1 cellular context compared by ENCODE assay signal in genomic region chr2:38603402-38604265, GRCh38.
A peak's percentile ranks its signal among the peaks of the same experiment; 100 is the strongest.
TF ChIP-seq lines count a peak whose summit lies in the region.

No MANE protein-coding gene starts in this region.

TF ChIP-seq in K562, 482 proteins besides CTCF, POLR2A, EP300 and RAD21 (continued from another document and continues in another):
- TF ChIP-seq, protein P1, sequence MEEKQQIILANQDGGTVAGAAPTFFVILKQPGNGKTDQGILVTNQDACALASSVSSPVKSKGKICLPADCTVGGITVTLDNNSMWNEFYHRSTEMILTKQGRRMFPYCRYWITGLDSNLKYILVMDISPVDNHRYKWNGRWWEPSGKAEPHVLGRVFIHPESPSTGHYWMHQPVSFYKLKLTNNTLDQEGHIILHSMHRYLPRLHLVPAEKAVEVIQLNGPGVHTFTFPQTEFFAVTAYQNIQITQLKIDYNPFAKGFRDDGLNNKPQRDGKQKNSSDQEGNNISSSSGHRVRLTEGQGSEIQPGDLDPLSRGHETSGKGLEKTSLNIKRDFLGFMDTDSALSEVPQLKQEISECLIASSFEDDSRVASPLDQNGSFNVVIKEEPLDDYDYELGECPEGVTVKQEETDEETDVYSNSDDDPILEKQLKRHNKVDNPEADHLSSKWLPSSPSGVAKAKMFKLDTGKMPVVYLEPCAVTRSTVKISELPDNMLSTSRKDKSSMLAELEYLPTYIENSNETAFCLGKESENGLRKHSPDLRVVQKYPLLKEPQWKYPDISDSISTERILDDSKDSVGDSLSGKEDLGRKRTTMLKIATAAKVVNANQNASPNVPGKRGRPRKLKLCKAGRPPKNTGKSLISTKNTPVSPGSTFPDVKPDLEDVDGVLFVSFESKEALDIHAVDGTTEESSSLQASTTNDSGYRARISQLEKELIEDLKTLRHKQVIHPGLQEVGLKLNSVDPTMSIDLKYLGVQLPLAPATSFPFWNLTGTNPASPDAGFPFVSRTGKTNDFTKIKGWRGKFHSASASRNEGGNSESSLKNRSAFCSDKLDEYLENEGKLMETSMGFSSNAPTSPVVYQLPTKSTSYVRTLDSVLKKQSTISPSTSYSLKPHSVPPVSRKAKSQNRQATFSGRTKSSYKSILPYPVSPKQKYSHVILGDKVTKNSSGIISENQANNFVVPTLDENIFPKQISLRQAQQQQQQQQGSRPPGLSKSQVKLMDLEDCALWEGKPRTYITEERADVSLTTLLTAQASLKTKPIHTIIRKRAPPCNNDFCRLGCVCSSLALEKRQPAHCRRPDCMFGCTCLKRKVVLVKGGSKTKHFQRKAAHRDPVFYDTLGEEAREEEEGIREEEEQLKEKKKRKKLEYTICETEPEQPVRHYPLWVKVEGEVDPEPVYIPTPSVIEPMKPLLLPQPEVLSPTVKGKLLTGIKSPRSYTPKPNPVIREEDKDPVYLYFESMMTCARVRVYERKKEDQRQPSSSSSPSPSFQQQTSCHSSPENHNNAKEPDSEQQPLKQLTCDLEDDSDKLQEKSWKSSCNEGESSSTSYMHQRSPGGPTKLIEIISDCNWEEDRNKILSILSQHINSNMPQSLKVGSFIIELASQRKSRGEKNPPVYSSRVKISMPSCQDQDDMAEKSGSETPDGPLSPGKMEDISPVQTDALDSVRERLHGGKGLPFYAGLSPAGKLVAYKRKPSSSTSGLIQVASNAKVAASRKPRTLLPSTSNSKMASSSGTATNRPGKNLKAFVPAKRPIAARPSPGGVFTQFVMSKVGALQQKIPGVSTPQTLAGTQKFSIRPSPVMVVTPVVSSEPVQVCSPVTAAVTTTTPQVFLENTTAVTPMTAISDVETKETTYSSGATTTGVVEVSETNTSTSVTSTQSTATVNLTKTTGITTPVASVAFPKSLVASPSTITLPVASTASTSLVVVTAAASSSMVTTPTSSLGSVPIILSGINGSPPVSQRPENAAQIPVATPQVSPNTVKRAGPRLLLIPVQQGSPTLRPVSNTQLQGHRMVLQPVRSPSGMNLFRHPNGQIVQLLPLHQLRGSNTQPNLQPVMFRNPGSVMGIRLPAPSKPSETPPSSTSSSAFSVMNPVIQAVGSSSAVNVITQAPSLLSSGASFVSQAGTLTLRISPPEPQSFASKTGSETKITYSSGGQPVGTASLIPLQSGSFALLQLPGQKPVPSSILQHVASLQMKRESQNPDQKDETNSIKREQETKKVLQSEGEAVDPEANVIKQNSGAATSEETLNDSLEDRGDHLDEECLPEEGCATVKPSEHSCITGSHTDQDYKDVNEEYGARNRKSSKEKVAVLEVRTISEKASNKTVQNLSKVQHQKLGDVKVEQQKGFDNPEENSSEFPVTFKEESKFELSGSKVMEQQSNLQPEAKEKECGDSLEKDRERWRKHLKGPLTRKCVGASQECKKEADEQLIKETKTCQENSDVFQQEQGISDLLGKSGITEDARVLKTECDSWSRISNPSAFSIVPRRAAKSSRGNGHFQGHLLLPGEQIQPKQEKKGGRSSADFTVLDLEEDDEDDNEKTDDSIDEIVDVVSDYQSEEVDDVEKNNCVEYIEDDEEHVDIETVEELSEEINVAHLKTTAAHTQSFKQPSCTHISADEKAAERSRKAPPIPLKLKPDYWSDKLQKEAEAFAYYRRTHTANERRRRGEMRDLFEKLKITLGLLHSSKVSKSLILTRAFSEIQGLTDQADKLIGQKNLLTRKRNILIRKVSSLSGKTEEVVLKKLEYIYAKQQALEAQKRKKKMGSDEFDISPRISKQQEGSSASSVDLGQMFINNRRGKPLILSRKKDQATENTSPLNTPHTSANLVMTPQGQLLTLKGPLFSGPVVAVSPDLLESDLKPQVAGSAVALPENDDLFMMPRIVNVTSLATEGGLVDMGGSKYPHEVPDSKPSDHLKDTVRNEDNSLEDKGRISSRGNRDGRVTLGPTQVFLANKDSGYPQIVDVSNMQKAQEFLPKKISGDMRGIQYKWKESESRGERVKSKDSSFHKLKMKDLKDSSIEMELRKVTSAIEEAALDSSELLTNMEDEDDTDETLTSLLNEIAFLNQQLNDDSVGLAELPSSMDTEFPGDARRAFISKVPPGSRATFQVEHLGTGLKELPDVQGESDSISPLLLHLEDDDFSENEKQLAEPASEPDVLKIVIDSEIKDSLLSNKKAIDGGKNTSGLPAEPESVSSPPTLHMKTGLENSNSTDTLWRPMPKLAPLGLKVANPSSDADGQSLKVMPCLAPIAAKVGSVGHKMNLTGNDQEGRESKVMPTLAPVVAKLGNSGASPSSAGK (IDR thresholded peaks at IDR 0.05): peak; percentile 91
- TF ChIP-seq ATF2 (CRISPR knock-in tag; IDR thresholded peaks at IDR 0.05): no peak
- no peak for TF ChIP-seq BHLHE40 (IDR thresholded peaks at IDR 0.05; ENCODE audit: low read length)
- TF ChIP-seq DIDO1 (tag; IDR thresholded peaks at IDR 0.05; ENCODE audit: low read depth): no peak
- TF ChIP-seq MITF (IDR thresholded peaks at IDR 0.05): no peak
- TF ChIP-seq, protein P2, sequence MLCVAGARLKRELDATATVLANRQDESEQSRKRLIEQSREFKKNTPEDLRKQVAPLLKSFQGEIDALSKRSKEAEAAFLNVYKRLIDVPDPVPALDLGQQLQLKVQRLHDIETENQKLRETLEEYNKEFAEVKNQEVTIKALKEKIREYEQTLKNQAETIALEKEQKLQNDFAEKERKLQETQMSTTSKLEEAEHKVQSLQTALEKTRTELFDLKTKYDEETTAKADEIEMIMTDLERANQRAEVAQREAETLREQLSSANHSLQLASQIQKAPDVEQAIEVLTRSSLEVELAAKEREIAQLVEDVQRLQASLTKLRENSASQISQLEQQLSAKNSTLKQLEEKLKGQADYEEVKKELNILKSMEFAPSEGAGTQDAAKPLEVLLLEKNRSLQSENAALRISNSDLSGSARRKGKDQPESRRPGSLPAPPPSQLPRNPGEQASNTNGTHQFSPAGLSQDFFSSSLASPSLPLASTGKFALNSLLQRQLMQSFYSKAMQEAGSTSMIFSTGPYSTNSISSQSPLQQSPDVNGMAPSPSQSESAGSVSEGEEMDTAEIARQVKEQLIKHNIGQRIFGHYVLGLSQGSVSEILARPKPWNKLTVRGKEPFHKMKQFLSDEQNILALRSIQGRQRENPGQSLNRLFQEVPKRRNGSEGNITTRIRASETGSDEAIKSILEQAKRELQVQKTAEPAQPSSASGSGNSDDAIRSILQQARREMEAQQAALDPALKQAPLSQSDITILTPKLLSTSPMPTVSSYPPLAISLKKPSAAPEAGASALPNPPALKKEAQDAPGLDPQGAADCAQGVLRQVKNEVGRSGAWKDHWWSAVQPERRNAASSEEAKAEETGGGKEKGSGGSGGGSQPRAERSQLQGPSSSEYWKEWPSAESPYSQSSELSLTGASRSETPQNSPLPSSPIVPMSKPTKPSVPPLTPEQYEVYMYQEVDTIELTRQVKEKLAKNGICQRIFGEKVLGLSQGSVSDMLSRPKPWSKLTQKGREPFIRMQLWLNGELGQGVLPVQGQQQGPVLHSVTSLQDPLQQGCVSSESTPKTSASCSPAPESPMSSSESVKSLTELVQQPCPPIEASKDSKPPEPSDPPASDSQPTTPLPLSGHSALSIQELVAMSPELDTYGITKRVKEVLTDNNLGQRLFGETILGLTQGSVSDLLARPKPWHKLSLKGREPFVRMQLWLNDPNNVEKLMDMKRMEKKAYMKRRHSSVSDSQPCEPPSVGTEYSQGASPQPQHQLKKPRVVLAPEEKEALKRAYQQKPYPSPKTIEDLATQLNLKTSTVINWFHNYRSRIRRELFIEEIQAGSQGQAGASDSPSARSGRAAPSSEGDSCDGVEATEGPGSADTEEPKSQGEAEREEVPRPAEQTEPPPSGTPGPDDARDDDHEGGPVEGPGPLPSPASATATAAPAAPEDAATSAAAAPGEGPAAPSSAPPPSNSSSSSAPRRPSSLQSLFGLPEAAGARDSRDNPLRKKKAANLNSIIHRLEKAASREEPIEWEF (CRISPR knock-in tag; IDR thresholded peaks at IDR 0.05): no peak
- TF ChIP-seq TSHZ1 (CRISPR knock-in tag; IDR thresholded peaks at IDR 0.05): no peak
- no peak for TF ChIP-seq CAMTA2 (CRISPR knock-in tag; conservative IDR thresholded peaks at IDR 0.05)
- TF ChIP-seq SREBF2 (CRISPR knock-in tag; IDR thresholded peaks at IDR 0.05): peak; percentile 64; the same call in 1 of the 2 replicates
- TF ChIP-seq, protein P3, sequence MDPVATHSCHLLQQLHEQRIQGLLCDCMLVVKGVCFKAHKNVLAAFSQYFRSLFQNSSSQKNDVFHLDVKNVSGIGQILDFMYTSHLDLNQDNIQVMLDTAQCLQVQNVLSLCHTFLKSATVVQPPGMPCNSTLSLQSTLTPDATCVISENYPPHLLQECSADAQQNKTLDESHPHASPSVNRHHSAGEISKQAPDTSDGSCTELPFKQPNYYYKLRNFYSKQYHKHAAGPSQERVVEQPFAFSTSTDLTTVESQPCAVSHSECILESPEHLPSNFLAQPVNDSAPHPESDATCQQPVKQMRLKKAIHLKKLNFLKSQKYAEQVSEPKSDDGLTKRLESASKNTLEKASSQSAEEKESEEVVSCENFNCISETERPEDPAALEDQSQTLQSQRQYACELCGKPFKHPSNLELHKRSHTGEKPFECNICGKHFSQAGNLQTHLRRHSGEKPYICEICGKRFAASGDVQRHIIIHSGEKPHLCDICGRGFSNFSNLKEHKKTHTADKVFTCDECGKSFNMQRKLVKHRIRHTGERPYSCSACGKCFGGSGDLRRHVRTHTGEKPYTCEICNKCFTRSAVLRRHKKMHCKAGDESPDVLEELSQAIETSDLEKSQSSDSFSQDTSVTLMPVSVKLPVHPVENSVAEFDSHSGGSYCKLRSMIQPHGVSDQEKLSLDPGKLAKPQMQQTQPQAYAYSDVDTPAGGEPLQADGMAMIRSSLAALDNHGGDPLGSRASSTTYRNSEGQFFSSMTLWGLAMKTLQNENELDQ (CRISPR knock-in tag; IDR thresholded peaks at IDR 0.05; ENCODE audit: borderline replicate concordance): 0 out of 2 replicates have a peak, but pooled peaks have one; percentile 79
- no peak for TF ChIP-seq KDM4B (IDR thresholded peaks at IDR 0.05; ENCODE audit: borderline replicate concordance in 2 of 2, low read depth in 1 of 2)
- TF ChIP-seq HDAC6 (IDR thresholded peaks at IDR 0.05; ENCODE audit: low read depth, low read length): no peak
- TF ChIP-seq NCOA1 (IDR thresholded peaks at IDR 0.05; ENCODE audit: low read depth): no peak
- no peak for TF ChIP-seq BCL6 (CRISPR knock-in tag; IDR thresholded peaks at IDR 0.05)
- TF ChIP-seq DEAF1 (CRISPR knock-in tag; IDR thresholded peaks at IDR 0.05): peak; percentile 79
- TF ChIP-seq RNF2 (IDR thresholded peaks at IDR 0.05): peak; percentile 40; the same call in 1 of the 2 replicates
- TF ChIP-seq PHF8 (IDR thresholded peaks at IDR 0.05; ENCODE audit: borderline replicate concordance, low read length): no peak
- TF ChIP-seq JUND (IDR thresholded peaks at IDR 0.05; ENCODE audit: borderline replicate concordance, low read depth, low read length): peak; percentile 51; the same call in 1 of the 2 replicates
- peak; percentile 8; the same call in 1 of the 3 replicates for TF ChIP-seq JUND (tag; IDR thresholded peaks at IDR 0.05; ENCODE audit: borderline replicate concordance, low read depth, low read length)
- no peak for TF ChIP-seq NR2C1 (IDR thresholded peaks at IDR 0.05)
- no peak for TF ChIP-seq NR2C1 (tag; IDR thresholded peaks at IDR 0.05)
- TF ChIP-seq PHB (CRISPR knock-in tag; IDR thresholded peaks at IDR 0.05): 0 out of 2 replicates have a peak, but pooled peaks have one; percentile 62
- TF ChIP-seq GTF2F1 (IDR thresholded peaks at IDR 0.05; ENCODE audit: low read depth, low read length): no peak
- TF ChIP-seq THRAP3 (IDR thresholded peaks at IDR 0.05; ENCODE audit: borderline replicate concordance): no peak
- TF ChIP-seq POU5F1 (IDR thresholded peaks at IDR 0.05; ENCODE audit: borderline replicate concordance, low read depth, low read length, partially characterized antibody): no peak
